ENCODE assay signal across 10 cellular contexts in genomic region chr5:98209418-98209817, GRCh38.
"Had no signal": no experiment of that assay in that cellular context is flagged by ENCODE, and none has a peak within 500 bp of the region (broad histone marks: within the 10 kb centered on the region; RNA-seq: fewer than 3 reads in every experiment).

No MANE protein-coding gene starts in this region.

- H3K27ac ChIP-seq: VCaP, WERI-Rb-1 had no signal

- ATAC-seq: activated CD4-positive, alpha-beta T cell treated with anti-CD3 and anti-CD28 coated beads for 36 hours; activated CD4-positive, CD25-positive, alpha-beta regulatory T cell treated with anti-CD3 and anti-CD28 coated beads, Interleukin-2, amount 50 U/mL, for 24 hours; activated CD8-positive, alpha-beta memory T cell treated with anti-CD3 and anti-CD28 coated beads, Interleukin-2, amount 10 ng/mL, durations not matched to agents 7 days and 5 days; activated CD8-positive, alpha-beta T cell treated with anti-CD3 and anti-CD28 coated beads for 36 hours; activated CD8-positive, alpha-beta T cell treated with anti-CD3 and anti-CD28 coated beads, Interleukin-2, amount 10 ng/mL, durations not matched to agents 7 days and 5 days; T-cell; T-helper 17 cell; WTC11 had no signal

- H3K36me3 ChIP-seq: WERI-Rb-1 had no signal
